ENCODE assay signal across 13 cellular contexts in genomic region chr3:195197764-195198423, GRCh38.
A peak's percentile ranks its signal among the peaks of the same experiment; 100 is the strongest.
DNase-seq lines count a peak whose midpoint lies in the region; TF ChIP-seq lines count a peak whose summit lies in the region.
"Had no signal": no experiment of that assay in that cellular context is flagged by ENCODE, and none has a peak within 500 bp of the region (broad histone marks: within the 10 kb centered on the region; RNA-seq: fewer than 3 reads in every experiment).

No MANE protein-coding gene starts in this region.

- H3K9me3 ChIP-seq in WERI-Rb-1 (ENCODE audit: severe bottlenecking), result no peaks in the 10 kb centered on the region
- H3K9me3 ChIP-seq: right lobe of liver had no signal

- in situ Hi-C loops in ACHN (cut with HindIII; ENCODE audit: low pct_ligation_motif_present, low pct_unique_long_range_greater_than_20kb, low sequenced_read_pairs), result no loop called here

- no peaks in the 10 kb centered on the region for H3K36me3 ChIP-seq in WERI-Rb-1
- H3K36me3 ChIP-seq: right lobe of liver had no signal

- no peaks in the 10 kb centered on the region for H3K27me3 ChIP-seq in WERI-Rb-1 (ENCODE audit: insufficient read depth, low read depth, severe bottlenecking)
- H3K27me3 ChIP-seq: right lobe of liver had no signal

- TF ChIP-seq CTCF in WERI-Rb-1 (IDR thresholded peaks at IDR 0.05; ENCODE audit: low read depth, low read length), result no peak

- DNase-seq in ACHN (peak; percentile 57), HT1080 (ENCODE audit: low read depth) (peak; percentile 96), WERI-Rb-1 (peak; percentile 23), iris pigment epithelial cell (ENCODE audit: low read depth) (peak; percentile 84), hippocampal formation (lab: John Stamatoyannopoulos, UW) (no peak), activated T-cell treated with anti-CD3 and anti-CD28 coated beads for 4 hours (no peak), pons (ENCODE audit: low spot score) (no peak), epidermal melanocyte (ENCODE audit: insufficient read length, low spot score) (no peak)
- DNase-seq: activated CD4-positive, alpha-beta memory T cell treated with anti-CD3 and anti-CD28 coated beads for 36 hours; CD8-positive, alpha-beta T cell; immature natural killer cell; right lobe of liver; stimulated activated naive CD4-positive, alpha-beta T cell had no signal

- H3K27ac ChIP-seq in WERI-Rb-1, result no peak overlapping the region
- H3K27ac ChIP-seq: right lobe of liver had no signal

- H3K4me3 ChIP-seq in WERI-Rb-1 (ENCODE audit: low read depth, low read length), result no peak overlapping the region
- H3K4me3 ChIP-seq: right lobe of liver had no signal

Comparison
In these comparisons a context has a peak if more than half of its experiments do, and no peak if none do; other contexts are left out.
1. DNase-seq: peak in ACHN (single experiment), HT1080 (single experiment), WERI-Rb-1 (single experiment) and iris pigment epithelial cell (single experiment); none in hippocampal formation (0 of 2), activated T-cell treated with anti-CD3 and anti-CD28 coated beads for 4 hours (single experiment), pons (single experiment) and epidermal melanocyte (single experiment).